Comparison of ENCODE assay signal across 8 cellular contexts in genomic region chr15:78540135-78540954, GRCh38. TPM values are rescaled to one million over a fixed set of nuclear protein-coding genes. Genes with fewer than 3 reads are reported as not detected.
DNase-seq lines count a peak whose midpoint lies in the region; ATAC-seq and TF ChIP-seq lines count a peak whose summit lies in the region.

PSMA4 (plus strand) TSS chr15:78540444; CDS start chr15:78541928, 1,484 bp downstream.

- peaks cover 3% of the 10 kb centered on the region; the same call in 1 of the 2 replicates for H3F3A ChIP-seq in PC-9 (ENCODE audit: insufficient read depth, low read depth)

- peak within 1 kb of the TSS; percentile 93 for H3K4me3 ChIP-seq in PC-9

- H3K9me2 ChIP-seq in PC-9 (ENCODE audit: insufficient read depth), result no peaks in the 10 kb centered on the region

- no peaks in the 10 kb centered on the region for H4K20me1 ChIP-seq in PC-9 (ENCODE audit: insufficient read depth)

- POLR2A ChIA-PET in PC-9 (lab: Charles Lee; ENCODE audit: unreplicated experiment), result interaction anchor here (0.6 to 1.0 kb wide), 5 partner anchors 13 to 417 kb away, joined by 3 to 8 read pairs (median 5); partner anchors contain the start of gene CHRNA5

- peak within 1 kb of the TSS; percentile 95 for H3K4me2 ChIP-seq in PC-9

- H3K27me3 Mint-ChIP-seq in activated T-cell treated with anti-CD3 and anti-CD28 coated beads, Interleukin-2, amount 50 U/mL, for 4 hours (ENCODE audit: low read depth), result no peaks in the 10 kb centered on the region

- TF ChIP-seq RAD21 in Ishikawa (IDR thresholded peaks at IDR 0.05; ENCODE audit: low read depth), result no peak

- H3K4me1 Mint-ChIP-seq in activated T-cell treated with anti-CD3 and anti-CD28 coated beads, Interleukin-2, amount 50 U/mL, for 4 hours (ENCODE audit: low read depth), result peaks cover 24% of the 10 kb centered on the region

- intact Hi-C loops in PC-9 (cut with micrococcal nuclease; ENCODE audit: unreplicated experiment), result loop anchor here (2.0 kb wide), 1 partner anchor 24 kb away; the partner anchor contains the start of gene CHRNA5

- peaks cover 15% of the 10 kb centered on the region for H3K36me3 Mint-ChIP-seq in activated T-cell treated with anti-CD3 and anti-CD28 coated beads, Interleukin-2, amount 50 U/mL, for 4 hours (ENCODE audit: insufficient read depth)

- no TSS peak for BruUV-seq in PC-9 (replicated peaks; lab: Mats Ljungman, UMichigan)

- H3K79me2 ChIP-seq in PC-9 (ENCODE audit: low read depth), result peaks cover 31% of the 10 kb centered on the region

- no peak for TF ChIP-seq EP300 in Ishikawa (IDR thresholded peaks at IDR 0.05; ENCODE audit: borderline replicate concordance)

- H3K9me3 Mint-ChIP-seq in activated T-cell treated with anti-CD3 and anti-CD28 coated beads, Interleukin-2, amount 50 U/mL, for 4 hours, result no peaks in the 10 kb centered on the region

- TF ChIP-seq CTCF in PC-9 (conservative IDR thresholded peaks at IDR 0.05), result no peak

- peak within 1 kb of the TSS; percentile 96 for H2AFZ ChIP-seq in PC-9

- H3K4me3 Mint-ChIP-seq in activated T-cell treated with anti-CD3 and anti-CD28 coated beads, Interleukin-2, amount 50 U/mL, for 4 hours, result peak within 1 kb of the TSS; percentile 99

- DNase-seq in DMS153 (lab: John Stamatoyannopoulos, UW) (peak; percentile 49), PC-9 (peak; percentile 51 to 86), myocyte (ENCODE audit: low read depth) (peak; percentile 92)
- peak; percentile 94 for DNase-seq in activated T-cell treated with anti-CD3 and anti-CD28 coated beads, Interleukin-2, amount 50 U/mL, for 4 hours
- DNase-seq in stimulated activated CD8-positive, alpha-beta memory T cell treated with anti-CD3 and anti-CD28 coated beads, Interleukin-7, amount 100 ng/mL, for 48 hours (ENCODE audit: extremely low read depth in 1 of 2, low read depth in 1 of 2), result peak; percentile 83 to 90

- CTCF ChIA-PET in PC-9 (lab: Charles Lee), result interaction anchor here (0.6 kb wide), 1 partner anchor 576 kb away, joined by 9 read pairs; no protein-coding TSS in a partner anchor

- ATAC-seq in GM21529 (IDR thresholded peaks at IDR 0.05; ENCODE audit: unreplicated experiment) (peak; percentile 73), esophagus mucosa (peak; percentile 90)
- ATAC-seq in activated T-cell treated with anti-CD3 and anti-CD28 coated beads, Interleukin-2, amount 50 U/mL, for 4 hours, result peak; percentile 87 to 88

- H3K9me3 ChIP-seq in PC-9 (ENCODE audit: insufficient read depth, low read depth), result no peaks in the 10 kb centered on the region

- peaks cover 21% of the 10 kb centered on the region for H3K36me3 ChIP-seq in PC-9 (ENCODE audit: low read depth)

- peaks cover 15% of the 10 kb centered on the region for H3K4me1 ChIP-seq in PC-9 (replicated peaks; ENCODE audit: insufficient read depth)

- H3K27ac ChIP-seq in PC-9, result peak within 1 kb of the TSS; percentile 73

- no peaks in the 10 kb centered on the region for H3K27me3 ChIP-seq in PC-9 (ENCODE audit: insufficient read depth, low read depth)

TF ChIP-seq in Ishikawa, 13 proteins besides CTCF, POLR2A, EP300 and RAD21:
- TF ChIP-seq CREB1 (IDR thresholded peaks at IDR 0.05; ENCODE audit: low read depth) (0 out of 2 replicates have a peak, but pooled peaks have one; percentile 26), EGR1 (IDR thresholded peaks at IDR 0.05) (no peak), MAX (IDR thresholded peaks at IDR 0.05) (peak; percentile 89), YY1 (IDR thresholded peaks at IDR 0.05; ENCODE audit: low read depth) (peak; percentile 91), TAF1 (IDR thresholded peaks at IDR 0.05; ENCODE audit: low read depth) (peak; percentile 82), TCF12 (IDR thresholded peaks at IDR 0.05; ENCODE audit: low read depth) (no peak), TEAD4 (IDR thresholded peaks at IDR 0.05) (0 out of 2 replicates have a peak, but pooled peaks have one; percentile 15), CEBPB (IDR thresholded peaks at IDR 0.05) (no peak), ZBTB7A (IDR thresholded peaks at IDR 0.05; ENCODE audit: low read depth) (peak; percentile 84), NFIC (IDR thresholded peaks at IDR 0.05) (no peak), FOXM1 (IDR thresholded peaks at IDR 0.05; ENCODE audit: borderline replicate concordance, low read depth) (no peak)
- TF ChIP-seq, protein P1, sequence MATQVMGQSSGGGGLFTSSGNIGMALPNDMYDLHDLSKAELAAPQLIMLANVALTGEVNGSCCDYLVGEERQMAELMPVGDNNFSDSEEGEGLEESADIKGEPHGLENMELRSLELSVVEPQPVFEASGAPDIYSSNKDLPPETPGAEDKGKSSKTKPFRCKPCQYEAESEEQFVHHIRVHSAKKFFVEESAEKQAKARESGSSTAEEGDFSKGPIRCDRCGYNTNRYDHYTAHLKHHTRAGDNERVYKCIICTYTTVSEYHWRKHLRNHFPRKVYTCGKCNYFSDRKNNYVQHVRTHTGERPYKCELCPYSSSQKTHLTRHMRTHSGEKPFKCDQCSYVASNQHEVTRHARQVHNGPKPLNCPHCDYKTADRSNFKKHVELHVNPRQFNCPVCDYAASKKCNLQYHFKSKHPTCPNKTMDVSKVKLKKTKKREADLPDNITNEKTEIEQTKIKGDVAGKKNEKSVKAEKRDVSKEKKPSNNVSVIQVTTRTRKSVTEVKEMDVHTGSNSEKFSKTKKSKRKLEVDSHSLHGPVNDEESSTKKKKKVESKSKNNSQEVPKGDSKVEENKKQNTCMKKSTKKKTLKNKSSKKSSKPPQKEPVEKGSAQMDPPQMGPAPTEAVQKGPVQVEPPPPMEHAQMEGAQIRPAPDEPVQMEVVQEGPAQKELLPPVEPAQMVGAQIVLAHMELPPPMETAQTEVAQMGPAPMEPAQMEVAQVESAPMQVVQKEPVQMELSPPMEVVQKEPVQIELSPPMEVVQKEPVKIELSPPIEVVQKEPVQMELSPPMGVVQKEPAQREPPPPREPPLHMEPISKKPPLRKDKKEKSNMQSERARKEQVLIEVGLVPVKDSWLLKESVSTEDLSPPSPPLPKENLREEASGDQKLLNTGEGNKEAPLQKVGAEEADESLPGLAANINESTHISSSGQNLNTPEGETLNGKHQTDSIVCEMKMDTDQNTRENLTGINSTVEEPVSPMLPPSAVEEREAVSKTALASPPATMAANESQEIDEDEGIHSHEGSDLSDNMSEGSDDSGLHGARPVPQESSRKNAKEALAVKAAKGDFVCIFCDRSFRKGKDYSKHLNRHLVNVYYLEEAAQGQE (IDR thresholded peaks at IDR 0.05; ENCODE audit: low read depth), result no peak

RNA-seq across cellular contexts. Expression of gene PSMA4, which starts in this region (rescaled TPM):
- total RNA-seq in PC-9 (2021) (142 and 230 TPM in 2 replicates), esophagus mucosa (133 TPM), myocyte (225 and 254 TPM in 2 replicates)
- total RNA-seq in activated T-cell treated with anti-CD3 and anti-CD28 coated beads, Interleukin-2, amount 50 U/mL, for 4 hours, result 100 to 1,000 TPM; 284 to 302 (median 293) TPM
- 153 TPM for polyA plus RNA-seq in myocyte (2012)

Comparison
In these comparisons a context has a peak if more than half of its experiments do, and no peak if none do; other contexts are left out.
1. Peak in every context shown above with its lines: DNase-seq, ATAC-seq, H3K4me3 ChIP-seq and H3K27ac ChIP-seq.